8 cellular contexts compared by ENCODE assay signal in genomic region chr1:44354840-44355581, GRCh38. TPM values are rescaled to one million over a fixed set of nuclear protein-coding genes. Genes with fewer than 3 reads are reported as not detected.
DNase-seq lines count a peak whose midpoint lies in the region; ATAC-seq and TF ChIP-seq lines count a peak whose summit lies in the region.

TSS of gene ERI3 (minus strand) at chr1:44355257. CDS start at chr1:44355026, 231 bp downstream.

- peak within 1 kb of the TSS; percentile 91 for H3K4me3 Mint-ChIP-seq in activated T-cell treated with anti-CD3 and anti-CD28 coated beads, Interleukin-2, amount 50 U/mL, for 24 hours

- DNase-seq in DMS153 treated with DMSO at 0.1 percent for 48 hours (lab: John Stamatoyannopoulos, UW; ENCODE audit: unreplicated experiment) (peak; percentile 98), KBM-7 (peak; percentile 98), erythroblast (lab: John Stamatoyannopoulos, UW) (peak; percentile 98 to 99)
- peak; percentile 96 for DNase-seq in activated T-cell treated with anti-CD3 and anti-CD28 coated beads, Interleukin-2, amount 50 U/mL, for 24 hours
- DNase-seq in stimulated activated CD8-positive, alpha-beta memory T cell treated with anti-CD3 and anti-CD28 coated beads, Interleukin-4, amount 100 ng/mL, for 48 hours, result peak; percentile 96

- H3K4me3 ChIP-seq in mucosa of rectum (ENCODE audit: low read length in 2 of 2), result peak within 1 kb of the TSS; percentile 79 to 84

- peak; percentile 68 for TF ChIP-seq POLR2A in erythroblast (IDR thresholded peaks at IDR 0.05; ENCODE audit: low read length)

- H3K9ac ChIP-seq in mucosa of rectum (ENCODE audit: low read depth in 1 of 2, low read length in 2 of 2), result peak within 1 kb of the TSS; percentile 42 to 82

- H3K27ac Mint-ChIP-seq in activated T-cell treated with anti-CD3 and anti-CD28 coated beads, Interleukin-2, amount 50 U/mL, for 24 hours, result peak within 1 kb of the TSS; percentile 89

- no peaks in the 10 kb centered on the region for H3K27me3 ChIP-seq in mucosa of rectum (ENCODE audit: control insufficient read depth in 2 of 2, insufficient read depth in 2 of 2, low read length in 2 of 2)

- peaks cover 35% of the 10 kb centered on the region for H3K4me1 Mint-ChIP-seq in activated T-cell treated with anti-CD3 and anti-CD28 coated beads, Interleukin-2, amount 50 U/mL, for 24 hours (ENCODE audit: low read depth)

- peak within 1 kb of the TSS in 1 of 2 donors; percentile 47 for H3K27ac ChIP-seq in mucosa of rectum (ENCODE audit: low read depth in 2 of 2, low read length in 2 of 2)

- no peaks in the 10 kb centered on the region for H3K9me3 ChIP-seq in mucosa of rectum (ENCODE audit: control insufficient read depth in 2 of 2, low read length in 2 of 2)

- peaks cover 0 to 4% of the 10 kb centered on the region in 2 donors for H3K36me3 ChIP-seq in mucosa of rectum (ENCODE audit: control insufficient read depth in 2 of 2, insufficient read depth in 2 of 2, low read length in 2 of 2)

- H3K9me3 Mint-ChIP-seq in activated T-cell treated with anti-CD3 and anti-CD28 coated beads, Interleukin-2, amount 50 U/mL, for 24 hours, result no peaks in the 10 kb centered on the region

- peaks cover 14% of the 10 kb centered on the region for H3K36me3 Mint-ChIP-seq in activated T-cell treated with anti-CD3 and anti-CD28 coated beads, Interleukin-2, amount 50 U/mL, for 24 hours (ENCODE audit: low read depth)

- peak; percentile 97 for ATAC-seq in GM21717 (IDR thresholded peaks at IDR 0.05; ENCODE audit: unreplicated experiment)

- in situ Hi-C loops in KBM-7 (cut with MboI; ENCODE audit: low pct_unique_long_range_greater_than_20kb, low sequenced_read_pairs), result no loop called here

- H3K4me1 ChIP-seq in mucosa of rectum (ENCODE audit: control insufficient read depth in 2 of 2, insufficient read depth in 2 of 2, low read length in 2 of 2), result peaks cover 3 to 9% of the 10 kb centered on the region in 2 donors

- H3K27me3 Mint-ChIP-seq in activated T-cell treated with anti-CD3 and anti-CD28 coated beads, Interleukin-2, amount 50 U/mL, for 24 hours, result no peaks in the 10 kb centered on the region

TF ChIP-seq in PFSK-1, 5 proteins besides CTCF, POLR2A, EP300 and RAD21:
- TF ChIP-seq REST (IDR thresholded peaks at IDR 0.05; ENCODE audit: insufficient read depth in 1 of 2, low read depth in 2 of 2, low read length in 2 of 2), result no peak
- peak; percentile 57; the same call in 1 of the 2 replicates for TF ChIP-seq TAF1 (IDR thresholded peaks at IDR 0.05; ENCODE audit: borderline replicate concordance, insufficient read depth, low read length)
- no peak for TF ChIP-seq POLR2AphosphoS5 (IDR thresholded peaks at IDR 0.05; ENCODE audit: low read depth, low read length)
- peak; percentile 27; the same call in 1 of the 2 replicates for TF ChIP-seq SIN3A (IDR thresholded peaks at IDR 0.05; ENCODE audit: borderline replicate concordance, insufficient read depth, low read length)
- peak; percentile 32 for TF ChIP-seq FOXP2 (optimal IDR thresholded peaks at IDR 0.05; ENCODE audit: borderline replicate concordance, extremely low read depth, extremely low read length, insufficient read depth)

RNA-seq across cellular contexts. Expression of gene ERI3, which starts in this region (rescaled TPM):
- polyA plus RNA-seq in PFSK-1 (2012; ENCODE audit: insufficient read length, low read depth), result 65.5 TPM
